ENCODE assay signal across 10 cellular contexts in the genomic region with DNA sequence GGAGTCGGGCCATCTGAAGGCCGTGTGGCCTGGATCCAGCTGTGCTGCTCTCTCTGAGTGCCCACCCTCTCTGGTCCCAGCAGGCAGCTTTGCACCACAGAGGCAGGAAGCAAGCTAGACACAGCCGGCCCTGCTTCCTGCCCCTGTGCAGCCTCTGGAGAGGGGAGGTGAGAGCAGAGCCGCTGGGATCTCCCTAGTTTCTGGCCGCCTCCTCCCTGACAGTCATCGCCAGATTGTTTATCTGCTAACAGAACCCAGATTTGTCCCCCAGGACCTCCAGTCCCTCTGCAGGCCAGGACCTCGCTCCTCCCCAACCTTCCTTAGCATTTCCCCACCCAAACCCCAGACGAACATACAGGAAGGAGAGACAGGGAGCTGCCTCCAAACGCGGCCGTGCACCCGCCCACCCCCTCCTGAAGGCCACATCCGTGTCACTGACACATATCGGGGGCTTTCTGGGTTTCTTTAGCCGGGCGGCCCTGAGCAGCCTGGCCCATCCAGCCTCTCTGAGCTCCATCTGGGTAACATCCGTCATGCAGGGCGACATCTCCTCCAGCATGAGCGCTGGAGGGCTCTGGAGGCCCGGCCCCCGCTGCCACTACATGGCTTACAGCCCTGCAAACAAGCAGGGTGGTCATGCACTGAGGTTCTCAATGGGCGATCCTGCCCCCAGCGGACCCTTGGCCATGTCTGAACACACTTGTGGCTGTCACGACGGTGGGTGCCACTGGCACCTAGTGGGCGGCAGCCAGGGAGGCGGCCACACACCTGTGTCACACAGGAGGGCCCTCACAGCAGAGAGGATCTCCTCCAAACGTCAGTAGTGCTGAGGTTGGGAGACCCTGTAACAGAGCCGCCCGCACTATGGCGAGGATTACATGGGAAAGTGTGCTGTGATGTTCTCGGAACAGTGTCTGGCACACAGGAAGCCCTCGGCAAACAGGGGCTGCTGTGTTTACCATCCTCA. TPM values are rescaled to one million over a fixed set of nuclear protein-coding genes. Genes with fewer than 3 reads are reported as not detected.
A peak's percentile ranks its signal among the peaks of the same experiment; 100 is the strongest.
DNase-seq lines count a peak whose midpoint lies in the region; ATAC-seq and TF ChIP-seq lines count a peak whose summit lies in the region.
"Had no signal": no experiment of that assay in that cellular context is flagged by ENCODE, and none has a peak within 500 bp of the region (broad histone marks: within the 10 kb centered on the region; RNA-seq: fewer than 3 reads in every experiment).

No MANE protein-coding gene starts in this region.

- no peak overlapping the region for H3K4me3 Mint-ChIP-seq in natural killer cell

- H3K27ac Mint-ChIP-seq in natural killer cell: no peak overlapping the region

- TF ChIP-seq CTCF in natural killer cell (IDR thresholded peaks at IDR 0.05): no peak

- no peaks in the 10 kb centered on the region for H3K36me3 Mint-ChIP-seq in natural killer cell

- DNase-seq in activated T-cell treated with anti-CD3 and anti-CD28 coated beads for 1 hour (ENCODE audit: low read depth) (peak; percentile 55), activated T-cell treated with anti-CD3 and anti-CD28 coated beads for 4 hours (no peak), natural killer cell (no peak), NCI-H1105 (lab: John Stamatoyannopoulos, UW) (no peak), D341Med (ENCODE audit: low spot score) (no peak), NCI-H2171 treated with DMSO at 0.1 percent for 48 hours (lab: John Stamatoyannopoulos, UW) (no peak), DMS53 treated with DMSO at 0.1 percent for 48 hours (lab: John Stamatoyannopoulos, UW; ENCODE audit: unreplicated experiment) (no peak)
- peak; percentile 83 for DNase-seq in central memory CD4-positive, alpha-beta T cell
- DNase-seq: 8988T had no signal

- intact Hi-C loops in natural killer cell (cut with micrococcal nuclease): no loop called here

- no peaks in the 10 kb centered on the region for H3K4me1 Mint-ChIP-seq in natural killer cell

- ATAC-seq in natural killer cell: peak in 2 of 3 donors; percentile 48 to 70

- H3K27me3 Mint-ChIP-seq in natural killer cell (ENCODE audit: low read depth in 2 of 2): no peaks in the 10 kb centered on the region

- no peaks in the 10 kb centered on the region for H3K9me3 Mint-ChIP-seq in natural killer cell

RNA-seq across cellular contexts. Expression of a gene that starts 47.6 kb away (rescaled TPM):
- not detected for total RNA-seq in natural killer cell
- total RNA-seq: SK-MEL-5 had no signal

RNA-seq across cellular contexts. Expression of a gene that starts 54.4 kb away (rescaled TPM):
- total RNA-seq in natural killer cell: 1 to 10 TPM; 2.2 to 6.8 (median 4.1) TPM

Comparison
In these comparisons a context has a peak if more than half of its experiments do, and no peak if none do; other contexts are left out.
1. DNase-seq: peak in activated T-cell treated with anti-CD3 and anti-CD28 coated beads for 1 hour (single experiment) and central memory CD4-positive, alpha-beta T cell (single experiment); none in activated T-cell treated with anti-CD3 and anti-CD28 coated beads for 4 hours (single experiment), natural killer cell (single experiment), NCI-H1105 (single experiment), D341Med (single experiment), NCI-H2171 treated with DMSO at 0.1 percent for 48 hours (single experiment) and DMS53 treated with DMSO at 0.1 percent for 48 hours (single experiment).